Comparison of ENCODE assay signal across 8 cellular contexts in the genomic region with DNA sequence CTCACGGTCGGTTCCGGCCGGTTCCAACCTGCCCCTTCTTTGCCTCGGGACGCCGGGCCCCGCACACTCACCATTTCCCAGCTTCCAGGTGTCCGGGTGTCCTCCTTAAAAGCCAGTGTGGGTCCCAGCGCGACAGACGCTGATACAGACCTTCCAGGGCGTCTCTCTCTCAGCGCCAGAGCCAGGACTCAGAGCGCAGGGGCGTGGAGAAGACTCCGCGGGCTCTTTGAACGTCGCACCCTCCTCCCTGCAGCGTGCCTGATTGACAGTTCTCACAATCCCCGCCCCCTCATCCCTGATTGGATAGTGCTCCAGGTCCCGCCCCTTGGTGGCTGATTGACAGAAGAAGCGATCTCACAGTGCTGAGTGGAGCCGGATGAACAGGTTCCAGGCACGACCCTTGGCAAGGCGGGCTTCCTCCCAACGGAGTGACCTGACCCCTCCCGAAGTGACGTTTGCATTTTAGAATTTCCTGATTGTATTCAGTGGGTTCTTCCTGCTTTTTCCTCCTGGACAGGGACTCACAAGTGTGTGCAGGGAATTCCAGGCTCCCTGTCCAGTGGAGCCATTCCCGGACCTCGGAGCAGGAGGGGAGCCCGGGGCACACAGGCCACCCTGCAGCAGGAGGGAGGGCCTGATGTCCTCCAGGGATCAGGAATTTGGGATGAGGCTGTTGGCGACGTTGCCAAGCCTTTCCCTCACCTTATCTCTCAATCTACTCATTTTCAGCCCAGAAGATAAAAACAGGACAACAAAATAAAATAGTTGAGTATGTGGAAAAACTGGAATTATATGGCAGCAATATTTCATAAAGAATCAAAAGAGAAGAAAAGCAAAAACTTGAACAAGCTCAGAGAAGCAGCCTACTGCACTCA. TPM values are rescaled to one million over a fixed set of nuclear protein-coding genes. Genes with fewer than 3 reads are reported as not detected.
DNase-seq lines count a peak whose midpoint lies in the region; ATAC-seq and TF ChIP-seq lines count a peak whose summit lies in the region.

A gene (minus strand): TSS at position 201 of the 875 bp plus-strand sequence. CDS start 127 bp downstream, at position 74.

- H3K9ac ChIP-seq in liver (ENCODE audit: low read depth in 1 of 2, low read length in 2 of 2) = peak within 1 kb of the TSS; percentile 68 to 88

- intact Hi-C loops in dorsolateral prefrontal cortex (cut with DNase I) = loop anchor here in 1 of 2 donors (2.0 kb wide), 1 partner anchor 28 kb away; a partner anchor contains a TSS

- H3K4me3 ChIP-seq in dorsolateral prefrontal cortex (peak within 1 kb of the TSS; percentile 63 to 99 (median 92)), liver (ENCODE audit: low read depth in 1 of 3, low read length in 3 of 3) (peak within 1 kb of the TSS; percentile 81 to 98 (median 83))

- TF ChIP-seq RAD21 in liver (IDR thresholded peaks at IDR 0.05) = peak in 1 of 2 donors; percentile 38

- H3K36me3 ChIP-seq in liver (ENCODE audit: control insufficient read depth in 4 of 4, insufficient read depth in 3 of 4, low read depth in 1 of 4, low read length in 3 of 4) = no peaks in the 10 kb centered on the region

- peak within 1 kb of the TSS; percentile 25 to 93 (median 84) for H3K27ac ChIP-seq in dorsolateral prefrontal cortex
- H3K27ac ChIP-seq in liver (ENCODE audit: low read depth in 1 of 2, low read length in 2 of 2) = peak within 1 kb of the TSS; percentile 83 to 86

- H3K27me3 ChIP-seq in dorsolateral prefrontal cortex (no peaks in the 10 kb centered on the region), liver (ENCODE audit: control insufficient read depth in 4 of 4, insufficient read depth in 4 of 4, low read length in 3 of 4) (no peaks in the 10 kb centered on the region)

- no peaks in the 10 kb centered on the region for H3K9me3 ChIP-seq in liver (ENCODE audit: control insufficient read depth in 4 of 4, low read length in 3 of 4)

- DNase-seq in CD1c-positive myeloid dendritic cell (ENCODE audit: extremely low spot score) (peak; percentile 97), NCI-H748 (lab: John Stamatoyannopoulos, UW; ENCODE audit: unreplicated experiment) (peak; percentile 97), dorsolateral prefrontal cortex (peak; percentile 94 to 100 (median 98))
- peak; percentile 98 to 99 for DNase-seq in activated CD4-positive, alpha-beta T cell treated with anti-CD3 and anti-CD28 coated beads, Interleukin-2, amount 50 U/mL, for 48 hours
- peak; percentile 96 for DNase-seq in stimulated activated CD4-positive, alpha-beta T cell treated with anti-CD3 and anti-CD28 coated beads, Interleukin-4, amount 100 ng/mL, for 1 hour

- ATAC-seq in GM19395 (IDR thresholded peaks at IDR 0.05; ENCODE audit: unreplicated experiment) (peak; percentile 91), HG03558 (IDR thresholded peaks at IDR 0.05; ENCODE audit: extremely low read depth, unreplicated experiment) (peak; percentile 45)

- WGBS in liver = 1% methylated on average over 35 of the region's 35 CpGs

- peaks cover 10 to 16% (median 13%) of the 10 kb centered on the region in 4 donors for H3K4me1 ChIP-seq in liver (ENCODE audit: control insufficient read depth in 4 of 4, insufficient read depth in 4 of 4, low read length in 3 of 4)

- TF ChIP-seq CTCF in dorsolateral prefrontal cortex (IDR thresholded peaks at IDR 0.05 in 54 of 56, conservative IDR thresholded peaks at IDR 0.05 in 2 of 56; ENCODE audit: low read depth in 1 of 56, partially characterized antibody in 56 of 56) (peak in 10 of 56 donors; percentile 11 to 31 (median 21)), liver (IDR thresholded peaks at IDR 0.05; ENCODE audit: low read depth, low read length, missing input control) (no peak)

TF ChIP-seq in liver, 16 proteins besides CTCF, POLR2A, EP300 and RAD21:
- TF ChIP-seq YY1 (IDR thresholded peaks at IDR 0.05) = peak; percentile 59
- TF ChIP-seq RXRA (IDR thresholded peaks at IDR 0.05) = peak; percentile 71 to 82
- TF ChIP-seq, protein P1, sequence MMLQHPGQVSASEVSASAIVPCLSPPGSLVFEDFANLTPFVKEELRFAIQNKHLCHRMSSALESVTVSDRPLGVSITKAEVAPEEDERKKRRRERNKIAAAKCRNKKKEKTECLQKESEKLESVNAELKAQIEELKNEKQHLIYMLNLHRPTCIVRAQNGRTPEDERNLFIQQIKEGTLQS (IDR thresholded peaks at IDR 0.05) = peak; percentile 22
- TF ChIP-seq FOXA1 (IDR thresholded peaks at IDR 0.05) = peak; percentile 39
- TF ChIP-seq JUND (IDR thresholded peaks at IDR 0.05) = peak; percentile 72 to 92
- TF ChIP-seq, protein P2, sequence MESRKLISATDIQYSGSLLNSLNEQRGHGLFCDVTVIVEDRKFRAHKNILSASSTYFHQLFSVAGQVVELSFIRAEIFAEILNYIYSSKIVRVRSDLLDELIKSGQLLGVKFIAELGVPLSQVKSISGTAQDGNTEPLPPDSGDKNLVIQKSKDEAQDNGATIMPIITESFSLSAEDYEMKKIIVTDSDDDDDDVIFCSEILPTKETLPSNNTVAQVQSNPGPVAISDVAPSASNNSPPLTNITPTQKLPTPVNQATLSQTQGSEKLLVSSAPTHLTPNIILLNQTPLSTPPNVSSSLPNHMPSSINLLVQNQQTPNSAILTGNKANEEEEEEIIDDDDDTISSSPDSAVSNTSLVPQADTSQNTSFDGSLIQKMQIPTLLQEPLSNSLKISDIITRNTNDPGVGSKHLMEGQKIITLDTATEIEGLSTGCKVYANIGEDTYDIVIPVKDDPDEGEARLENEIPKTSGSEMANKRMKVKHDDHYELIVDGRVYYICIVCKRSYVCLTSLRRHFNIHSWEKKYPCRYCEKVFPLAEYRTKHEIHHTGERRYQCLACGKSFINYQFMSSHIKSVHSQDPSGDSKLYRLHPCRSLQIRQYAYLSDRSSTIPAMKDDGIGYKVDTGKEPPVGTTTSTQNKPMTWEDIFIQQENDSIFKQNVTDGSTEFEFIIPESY (IDR thresholded peaks at IDR 0.05) = no peak
- TF ChIP-seq TAF1 (conservative IDR thresholded peaks at IDR 0.05) = peak; percentile 86
- peak; percentile 41 to 89 for TF ChIP-seq GABPA (IDR thresholded peaks at IDR 0.05 in 1 of 2, conservative IDR thresholded peaks at IDR 0.05 in 1 of 2)
- peak; percentile 42 for TF ChIP-seq HNF4G (IDR thresholded peaks at IDR 0.05)
- TF ChIP-seq EGR1 (IDR thresholded peaks at IDR 0.05; ENCODE audit: low read depth in 2 of 2) = peak; percentile 12 to 54
- peak; percentile 97 for TF ChIP-seq NR2F2 (IDR thresholded peaks at IDR 0.05)
- TF ChIP-seq FOXA2 (IDR thresholded peaks at IDR 0.05) = no peak
- TF ChIP-seq, protein P3, sequence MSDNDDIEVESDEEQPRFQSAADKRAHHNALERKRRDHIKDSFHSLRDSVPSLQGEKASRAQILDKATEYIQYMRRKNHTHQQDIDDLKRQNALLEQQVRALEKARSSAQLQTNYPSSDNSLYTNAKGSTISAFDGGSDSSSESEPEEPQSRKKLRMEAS (IDR thresholded peaks at IDR 0.05) = peak; percentile 15
- TF ChIP-seq, protein P4, sequence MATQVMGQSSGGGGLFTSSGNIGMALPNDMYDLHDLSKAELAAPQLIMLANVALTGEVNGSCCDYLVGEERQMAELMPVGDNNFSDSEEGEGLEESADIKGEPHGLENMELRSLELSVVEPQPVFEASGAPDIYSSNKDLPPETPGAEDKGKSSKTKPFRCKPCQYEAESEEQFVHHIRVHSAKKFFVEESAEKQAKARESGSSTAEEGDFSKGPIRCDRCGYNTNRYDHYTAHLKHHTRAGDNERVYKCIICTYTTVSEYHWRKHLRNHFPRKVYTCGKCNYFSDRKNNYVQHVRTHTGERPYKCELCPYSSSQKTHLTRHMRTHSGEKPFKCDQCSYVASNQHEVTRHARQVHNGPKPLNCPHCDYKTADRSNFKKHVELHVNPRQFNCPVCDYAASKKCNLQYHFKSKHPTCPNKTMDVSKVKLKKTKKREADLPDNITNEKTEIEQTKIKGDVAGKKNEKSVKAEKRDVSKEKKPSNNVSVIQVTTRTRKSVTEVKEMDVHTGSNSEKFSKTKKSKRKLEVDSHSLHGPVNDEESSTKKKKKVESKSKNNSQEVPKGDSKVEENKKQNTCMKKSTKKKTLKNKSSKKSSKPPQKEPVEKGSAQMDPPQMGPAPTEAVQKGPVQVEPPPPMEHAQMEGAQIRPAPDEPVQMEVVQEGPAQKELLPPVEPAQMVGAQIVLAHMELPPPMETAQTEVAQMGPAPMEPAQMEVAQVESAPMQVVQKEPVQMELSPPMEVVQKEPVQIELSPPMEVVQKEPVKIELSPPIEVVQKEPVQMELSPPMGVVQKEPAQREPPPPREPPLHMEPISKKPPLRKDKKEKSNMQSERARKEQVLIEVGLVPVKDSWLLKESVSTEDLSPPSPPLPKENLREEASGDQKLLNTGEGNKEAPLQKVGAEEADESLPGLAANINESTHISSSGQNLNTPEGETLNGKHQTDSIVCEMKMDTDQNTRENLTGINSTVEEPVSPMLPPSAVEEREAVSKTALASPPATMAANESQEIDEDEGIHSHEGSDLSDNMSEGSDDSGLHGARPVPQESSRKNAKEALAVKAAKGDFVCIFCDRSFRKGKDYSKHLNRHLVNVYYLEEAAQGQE (IDR thresholded peaks at IDR 0.05) = peak; percentile 90
- peak; percentile 98 for TF ChIP-seq SP1 (IDR thresholded peaks at IDR 0.05)
- peak; percentile 53 to 68 for TF ChIP-seq HNF4A (conservative IDR thresholded peaks at IDR 0.05)

RNA-seq across cellular contexts. Expression of the gene that starts here (rescaled TPM):
- total RNA-seq in dorsolateral prefrontal cortex = 10 to 100 TPM in 16 of 120 experiments, 1 to 10 TPM in 104; 3.1 to 13.2 (median 7.7) TPM
- total RNA-seq in liver = 1 to 10 TPM; 3.1 to 6.4 TPM
- polyA plus RNA-seq in liver = 1 to 10 TPM; 2.4 to 3.0 TPM

Comparison
In these comparisons a context has a peak if more than half of its experiments do, and no peak if none do; other contexts are left out.
1. Peak in every context shown above with its lines: DNase-seq, ATAC-seq, H3K4me3 ChIP-seq and H3K27ac ChIP-seq.